22 cellular contexts compared by ENCODE assay signal in genomic region chr12:111143216-111143756, GRCh38.
"Had no signal": no experiment of that assay in that cellular context is flagged by ENCODE, and none has a peak within 500 bp of the region (broad histone marks: within the 10 kb centered on the region; RNA-seq: fewer than 3 reads in every experiment).

No MANE protein-coding gene starts in this region.

- H3K27ac Mint-ChIP-seq: activated CD4-positive, alpha-beta memory T cell treated with anti-CD3 and anti-CD28 coated beads for 36 hours; activated CD4-positive, alpha-beta T cell treated with anti-CD3 and anti-CD28 coated beads, Interleukin-2, amount 10 ng/mL, durations not matched to agents 24 days and 14 days; activated naive CD4-positive, alpha-beta T cell treated with anti-CD3 and anti-CD28 coated beads, Interleukin-2, amount 10 ng/mL, durations not matched to agents 7 days and 5 days; activated T-cell treated with anti-CD3 and anti-CD28 coated beads, Interleukin-2, amount 50 U/mL, for 24 hours; natural killer cell; T-helper 1 cell treated with Interleukin-12 subunit alpha and Interleukin-12 subunit beta and Interleukin-4 antibody, amounts not matched to agents 30 μg/mL and 1 μg/mL, for 36 hours had no signal

- H3K27me3 Mint-ChIP-seq: activated T-cell treated with anti-CD3 and anti-CD28 coated beads, Interleukin-2, amount 50 U/mL, for 24 hours had no signal

- H3K4me3 Mint-ChIP-seq: activated CD4-positive, alpha-beta memory T cell treated with anti-CD3 and anti-CD28 coated beads for 36 hours; activated CD4-positive, alpha-beta T cell treated with anti-CD3 and anti-CD28 coated beads, Interleukin-2, amount 10 ng/mL, durations not matched to agents 24 days and 14 days; activated naive CD4-positive, alpha-beta T cell treated with anti-CD3 and anti-CD28 coated beads, Interleukin-2, amount 10 ng/mL, durations not matched to agents 7 days and 5 days; activated T-cell treated with anti-CD3 and anti-CD28 coated beads, Interleukin-2, amount 50 U/mL, for 24 hours; natural killer cell; T-helper 1 cell treated with Interleukin-12 subunit alpha and Interleukin-12 subunit beta and Interleukin-4 antibody, amounts not matched to agents 30 μg/mL and 1 μg/mL, for 36 hours had no signal

- H3K9me3 ChIP-seq: breast epithelium, pancreas, tibial nerve had no signal

- H3K36me3 Mint-ChIP-seq: activated CD4-positive, alpha-beta memory T cell treated with anti-CD3 and anti-CD28 coated beads for 36 hours; activated naive CD4-positive, alpha-beta T cell treated with anti-CD3 and anti-CD28 coated beads, Interleukin-2, amount 10 ng/mL, durations not matched to agents 7 days and 5 days; natural killer cell had no signal

- H3K27ac ChIP-seq: breast epithelium, pancreas, spleen, tibial nerve, WERI-Rb-1 had no signal

- H3K4me1 ChIP-seq: breast epithelium, pancreas, spleen, tibial nerve had no signal

- H3K4me3 ChIP-seq: breast epithelium, pancreas, spleen, tibial nerve had no signal

- H3K4me1 Mint-ChIP-seq: activated CD4-positive, alpha-beta T cell treated with anti-CD3 and anti-CD28 coated beads, Interleukin-2, amount 10 ng/mL, durations not matched to agents 24 days and 14 days; activated naive CD4-positive, alpha-beta T cell treated with anti-CD3 and anti-CD28 coated beads, Interleukin-2, amount 10 ng/mL, durations not matched to agents 7 days and 5 days; natural killer cell had no signal

- DNase-seq: activated CD4-positive, alpha-beta memory T cell treated with anti-CD3 and anti-CD28 coated beads for 36 hours; activated CD4-positive, alpha-beta T cell treated with anti-CD3 and anti-CD28 coated beads, Interleukin-2, amount 10 ng/mL, durations not matched to agents 24 days and 14 days; activated CD4-positive, CD25-positive, alpha-beta regulatory T cell treated with anti-CD3 and anti-CD28 coated beads, Interleukin-2, amount 50 U/mL, for 72 hours; activated CD8-positive, alpha-beta memory T cell treated with anti-CD3 and anti-CD28 coated beads, Interleukin-2, amount 50 U/mL, for 48 hours; activated gamma-delta T cell; activated naive CD4-positive, alpha-beta T cell treated with anti-CD3 and anti-CD28 coated beads, Interleukin-2, amount 10 ng/mL, durations not matched to agents 7 days and 5 days; activated T-cell treated with anti-CD3 and anti-CD28 coated beads, Interleukin-2, amount 50 U/mL, for 24 hours; amniotic stem cell; central memory CD4-positive, alpha-beta T cell; islet precursor cell; natural killer cell; nucleus accumbens; pancreas; right cardiac atrium; spleen; stimulated activated naive CD4-positive, alpha-beta T cell; SW 1271; T-helper 9 cell; WERI-Rb-1 had no signal

- H3K36me3 ChIP-seq: breast epithelium, pancreas, spleen, tibial nerve, WERI-Rb-1 had no signal

- H3K27me3 ChIP-seq: pancreas, tibial nerve had no signal

- H3K9me3 Mint-ChIP-seq: activated naive CD4-positive, alpha-beta T cell treated with anti-CD3 and anti-CD28 coated beads, Interleukin-2, amount 10 ng/mL, durations not matched to agents 7 days and 5 days; natural killer cell; T-helper 1 cell treated with Interleukin-12 subunit alpha and Interleukin-12 subunit beta and Interleukin-4 antibody, amounts not matched to agents 30 μg/mL and 1 μg/mL, for 36 hours had no signal
